In the genomic region with DNA sequence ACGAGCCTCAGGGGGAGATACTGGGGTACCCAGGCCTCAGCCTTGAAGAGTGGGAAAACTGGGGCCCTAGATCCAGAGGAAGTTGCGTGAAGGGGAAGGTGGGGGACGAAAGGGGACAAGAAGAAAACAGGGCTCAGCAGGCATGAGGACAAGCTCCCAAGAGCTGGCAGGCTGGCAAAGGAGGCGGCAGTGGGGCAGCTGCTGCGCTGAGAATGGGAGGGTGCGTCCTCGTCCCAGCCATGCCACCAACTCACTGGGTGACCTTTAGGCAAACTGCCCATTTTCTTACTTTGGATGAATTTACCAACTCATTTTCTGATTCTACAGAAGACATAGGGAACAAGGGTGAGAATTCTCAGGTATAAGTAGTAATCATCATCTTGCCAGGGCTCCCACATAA, we compare ENCODE assay signal across 12 cellular contexts.
DNase-seq lines count a peak whose midpoint lies in the region; FAIRE-seq and TF ChIP-seq lines count a peak whose summit lies in the region.
"Had no signal": no experiment of that assay in that cellular context is flagged by ENCODE, and none has a peak within 500 bp of the region (broad histone marks: within the 10 kb centered on the region; RNA-seq: fewer than 3 reads in every experiment).

No MANE protein-coding gene starts in this region.

- no peak for TF ChIP-seq POLR2A in spleen (IDR thresholded peaks at IDR 0.05)

- H3K4me3 Mint-ChIP-seq in brain (no peak overlapping the region), H9 (no peak overlapping the region)

- H3K9ac ChIP-seq in keratinocyte (ENCODE audit: control insufficient read depth, extremely low read depth, insufficient read depth, low read length) (no peak overlapping the region), H9 (ENCODE audit: extremely low read depth, insufficient read length, low read length) (no peak overlapping the region)

- H3K79me1 ChIP-seq in H9 (ENCODE audit: insufficient read depth, low read depth, low read length, poor library complexity, severe bottlenecking): no peaks in the 10 kb centered on the region

- H3K9me3 ChIP-seq in keratinocyte (ENCODE audit: control insufficient read depth, low read depth, low read length) (no peaks in the 10 kb centered on the region), spleen (no peaks in the 10 kb centered on the region), H9 (ENCODE audit: control insufficient read depth, low read depth, low read length) (no peaks in the 10 kb centered on the region)
- H3K9me3 ChIP-seq: A549, BE2C had no signal

- H3K36me3 Mint-ChIP-seq in brain (peaks cover 50% of the 10 kb centered on the region), H9 (ENCODE audit: insufficient read depth in 1 of 3, low read depth in 3 of 3) (peaks cover 0 to 1% (median 0%) of the 10 kb centered on the region in 3 experiments; a peak in 2 of 7 replicates)

- no peak for DNase-seq in keratinocyte (ENCODE audit: low read depth, low spot score)
- no peak for DNase-seq in spleen
- no peak for DNase-seq in activated CD4-positive, alpha-beta T cell treated with anti-CD3 and anti-CD28 coated beads, Interleukin-2, amount 50 U/mL, for 48 hours
- no peak for DNase-seq in stimulated activated naive CD4-positive, alpha-beta T cell (lab: John Stamatoyannopoulos, UW)
- DNase-seq in activated CD8-positive, alpha-beta memory T cell treated with anti-CD3 and anti-CD28 coated beads, Interleukin-2, amount 50 U/mL, for 48 hours: no peak
- DNase-seq in H9: no peak
- DNase-seq: BE2C, DMS53, GF-D8 had no signal

- no peak overlapping the region for H3K27ac ChIP-seq in keratinocyte (ENCODE audit: control insufficient read depth, insufficient read depth, low read length)
- peak overlapping the region in 5 of 8 donors; percentile 18 to 46 (median 36) for H3K27ac ChIP-seq in spleen
- H3K27ac ChIP-seq in H9 (ENCODE audit: insufficient read length, low read depth, low read length): no peak overlapping the region
- H3K27ac ChIP-seq: A549 had no signal

- no peaks in the 10 kb centered on the region for H3K9me1 ChIP-seq in keratinocyte (ENCODE audit: control insufficient read depth, extremely low read depth, insufficient read depth, low read length)

- H2BK15ac ChIP-seq in H9 (ENCODE audit: low read depth, low read length): no peak overlapping the region

- peaks cover 31% of the 10 kb centered on the region for H3K4me1 ChIP-seq in keratinocyte (ENCODE audit: control insufficient read depth, extremely low read depth, insufficient read depth, low read length)
- H3K4me1 ChIP-seq in spleen: peaks cover 0 to 28% (median 7%) of the 10 kb centered on the region in 6 donors
- no peaks in the 10 kb centered on the region; the same call in 1 of the 2 replicates for H3K4me1 ChIP-seq in H9 (ENCODE audit: insufficient read depth, low read length)
- H3K4me1 ChIP-seq: BE2C had no signal

- no peak overlapping the region for H3K56ac ChIP-seq in H9 (ENCODE audit: insufficient read length, low read depth, low read length)

- H3K23ac ChIP-seq in H9 (ENCODE audit: insufficient read length, low read depth, low read length): no peak overlapping the region

- H2AFZ ChIP-seq in keratinocyte (ENCODE audit: control insufficient read depth, low read length): no peak overlapping the region
- H2AFZ ChIP-seq in H9 (ENCODE audit: low read length): no peak overlapping the region

- H3K23me2 ChIP-seq in H9 (ENCODE audit: insufficient read length, low read depth, low read length, poor library complexity, severe bottlenecking): no peaks in the 10 kb centered on the region

- no peak overlapping the region for H4K8ac ChIP-seq in H9 (replicated peaks; ENCODE audit: insufficient read length, low read depth, low read length)

- H3K79me2 ChIP-seq in keratinocyte (ENCODE audit: control insufficient read depth, insufficient read depth, low read length) (no peaks in the 10 kb centered on the region), H9 (ENCODE audit: insufficient read depth, low read length) (no peaks in the 10 kb centered on the region)

- no peak for FAIRE-seq in keratinocyte (lab: Jason Lieb, UNC)
- FAIRE-seq: A549, H54 had no signal

- H3K4ac ChIP-seq in H9 (ENCODE audit: low read depth, low read length): no peak overlapping the region

- H3K4me1 Mint-ChIP-seq in brain: peaks cover 36% of the 10 kb centered on the region
- H3K4me1 Mint-ChIP-seq in H9: peaks cover 33 to 39% of the 10 kb centered on the region in 2 experiments

- WGBS in spleen, 5 donors: 80 to 90% (median 84%) methylated on average over 7 of the region's 7 CpGs
- WGBS in H9 (ENCODE audit: extremely low coverage, insufficient read length, low lambda C conversion rate): no CpG with 5 or more reads among the region's 7 CpGs

- no peak overlapping the region for H3K18ac ChIP-seq in H9 (ENCODE audit: insufficient read length, low read depth, low read length)

- dilution Hi-C loops in keratinocyte (cut with MboI; ENCODE audit: extremely low pct_ligation_motif_present, low sequenced_read_pairs): no loop called here

- H3K27ac Mint-ChIP-seq in brain: peak overlapping the region in 3 of 5 experiments; percentile 57 to 74 (median 65)
- H3K27ac Mint-ChIP-seq in H9: no peak overlapping the region

- no peak overlapping the region for H2AK5ac ChIP-seq in H9 (ENCODE audit: insufficient read length, low read length)

- no peak overlapping the region for H2BK12ac ChIP-seq in H9 (ENCODE audit: insufficient read length, low read depth, low read length)

- H3K4me2 ChIP-seq in keratinocyte (ENCODE audit: control insufficient read depth, extremely low read depth, insufficient read depth, low read depth, low read length) (peak overlapping the region; percentile 43), H9 (ENCODE audit: insufficient read depth, insufficient read length, low read length) (no peak overlapping the region)
- H3K4me2 ChIP-seq: A549 had no signal

- H3K4me3 ChIP-seq in keratinocyte (ENCODE audit: control insufficient read depth in 2 of 3, extremely low read depth in 1 of 3, insufficient read depth in 2 of 3, low read depth in 1 of 3, low read length in 3 of 3) (no peak overlapping the region), spleen (no peak overlapping the region)
- H3K4me3 ChIP-seq: A549 had no signal

- no peak overlapping the region for H2BK20ac ChIP-seq in H9 (ENCODE audit: low read depth, low read length, poor library complexity, severe bottlenecking)

- peaks cover 0 to 12% (median 7%) of the 10 kb centered on the region in 5 experiments for H3K9me3 Mint-ChIP-seq in brain
- no peaks in the 10 kb centered on the region for H3K9me3 Mint-ChIP-seq in H9

- H3T11ph ChIP-seq in H9 (ENCODE audit: low read length): no peak overlapping the region

- intact Hi-C loops in spleen (cut with DNase I; ENCODE audit: low total_unique reads): no loop called here

- H4K5ac ChIP-seq in H9 (ENCODE audit: insufficient read length, low read depth, low read length): no peak overlapping the region

- H4K20me1 ChIP-seq in keratinocyte (ENCODE audit: control insufficient read depth, extremely low read depth, insufficient read depth, low read length): no peaks in the 10 kb centered on the region
- no peaks in the 10 kb centered on the region for H4K20me1 ChIP-seq in H9 (ENCODE audit: control insufficient read depth, insufficient read depth, insufficient read length)

- H4K91ac ChIP-seq in H9 (ENCODE audit: insufficient read length, low read depth, low read length): no peak overlapping the region

- H3K14ac ChIP-seq in H9 (ENCODE audit: insufficient read depth, low read length): no peak overlapping the region; the same call in 1 of the 2 replicates

- H3K27me3 Mint-ChIP-seq in brain: no peaks in the 10 kb centered on the region
- no peaks in the 10 kb centered on the region for H3K27me3 Mint-ChIP-seq in H9 (ENCODE audit: low read depth)

- TF ChIP-seq CTCF in brain (conservative IDR thresholded peaks at IDR 0.05) (no peak), keratinocyte (optimal IDR thresholded peaks at IDR 0.05 in 1 of 3, IDR thresholded peaks at IDR 0.05 in 1 of 3, conservative IDR thresholded peaks at IDR 0.05 in 1 of 3; ENCODE audit: extremely low read depth in 1 of 3, insufficient read depth in 2 of 3, low read length in 3 of 3) (no peak), spleen (IDR thresholded peaks at IDR 0.05 in 8 of 11, conservative IDR thresholded peaks at IDR 0.05 in 3 of 11) (no peak), H9 (conservative IDR thresholded peaks at IDR 0.05) (no peak)

- H2BK120ac ChIP-seq in H9 (ENCODE audit: low read depth, low read length, poor library complexity, severe bottlenecking): no peak overlapping the region

- no peak overlapping the region for H2BK5ac ChIP-seq in H9 (ENCODE audit: insufficient read length, low read length)

- H3K27me3 ChIP-seq in keratinocyte (ENCODE audit: control insufficient read depth, extremely low read depth, insufficient read depth, low read length): no peaks in the 10 kb centered on the region
- H3K27me3 ChIP-seq in spleen (replicated peaks in 1 of 7): no peaks in the 10 kb centered on the region
- H3K27me3 ChIP-seq in H9 (ENCODE audit: insufficient read depth, low read length): no peaks in the 10 kb centered on the region
- H3K27me3 ChIP-seq: BE2C had no signal

- H3K36me3 ChIP-seq in keratinocyte (ENCODE audit: control insufficient read depth in 2 of 2, extremely low read depth in 1 of 2, insufficient read depth in 2 of 2, low read length in 2 of 2) (no peaks in the 10 kb centered on the region), spleen (peaks cover 0 to 23% (median 0%) of the 10 kb centered on the region in 6 donors)
- H3K36me3 ChIP-seq: BE2C had no signal

Comparison
In these comparisons a context has a peak if more than half of its experiments do, and no peak if none do; other contexts are left out.
1. H3K27ac Mint-ChIP-seq: peak in brain (3 of 5); none in H9 (0 of 3).
2. H3K27ac ChIP-seq: peak in spleen (5 of 8); none in keratinocyte (single experiment) and H9 (single experiment).